Comparison of ENCODE assay signal across 8 cellular contexts in genomic region chr11:6635082-6635932, GRCh38. TPM values are rescaled to one million over a fixed set of nuclear protein-coding genes. Genes with fewer than 3 reads are reported as not detected.
A peak's percentile ranks its signal among the peaks of the same experiment; 100 is the strongest.
DNase-seq lines count a peak whose midpoint lies in the region; ATAC-seq and TF ChIP-seq lines count a peak whose summit lies in the region.

No MANE protein-coding gene starts in this region.

- H3K27me3 Mint-ChIP-seq in CD8-positive, alpha-beta memory T cell, result peaks cover 0 to 2% of the 10 kb centered on the region in 2 donors

- H3K27me3 ChIP-seq in neutrophil, result no peaks in the 10 kb centered on the region
- no peaks in the 10 kb centered on the region for H3K27me3 ChIP-seq in CD8-positive, alpha-beta memory T cell (ENCODE audit: insufficient read depth, low read length, poor library complexity, severe bottlenecking)

- H3K4me1 ChIP-seq in neutrophil (ENCODE audit: control insufficient read depth in 1 of 2, insufficient read depth in 1 of 2, low read depth in 1 of 2, low read length in 1 of 2), result peaks cover 17% of the 10 kb centered on the region in 2 experiments
- no peaks in the 10 kb centered on the region for H3K4me1 ChIP-seq in CD8-positive, alpha-beta memory T cell (ENCODE audit: insufficient read depth, low read length)

- H3K27ac ChIP-seq in neutrophil, result peak overlapping the region; percentile 84
- no peak overlapping the region for H3K27ac ChIP-seq in CD8-positive, alpha-beta memory T cell (ENCODE audit: low read depth, low read length)

- H3K4me3 Mint-ChIP-seq in CD8-positive, alpha-beta memory T cell, result no peak overlapping the region

- ATAC-seq in GM18873 (IDR thresholded peaks at IDR 0.05; ENCODE audit: low FRiP score, unreplicated experiment), result no peak

- H3K9me3 Mint-ChIP-seq in CD8-positive, alpha-beta memory T cell, result no peaks in the 10 kb centered on the region

- no peak for TF ChIP-seq CTCF in neutrophil (IDR thresholded peaks at IDR 0.05)

- no peaks in the 10 kb centered on the region for H3K4me1 Mint-ChIP-seq in CD8-positive, alpha-beta memory T cell

- CTCF ChIA-PET in CD8-positive, alpha-beta memory T cell (lab: Charles Lee), result interaction anchor here (1.0 to 1.7 kb wide), 2 partner anchors 12 kb away, joined by 3 to 4 read pairs; no protein-coding TSS in a partner anchor

- H3K27ac Mint-ChIP-seq in CD8-positive, alpha-beta memory T cell, result no peak overlapping the region

- peaks cover 0 to 21% (median 0%) of the 10 kb centered on the region in 3 donors for H3K36me3 Mint-ChIP-seq in CD8-positive, alpha-beta memory T cell

- no peaks in the 10 kb centered on the region for H3K9me3 ChIP-seq in neutrophil
- no peaks in the 10 kb centered on the region for H3K9me3 ChIP-seq in CD8-positive, alpha-beta memory T cell (ENCODE audit: low read length)

- H3K4me3 ChIP-seq in neutrophil (ENCODE audit: low read depth in 1 of 2, low read length in 1 of 2), result peak overlapping the region in 1 of 2 experiments; percentile 6
- H3K4me3 ChIP-seq in CD8-positive, alpha-beta memory T cell (ENCODE audit: low read length), result no peak overlapping the region

- no peaks in the 10 kb centered on the region for H3K36me3 ChIP-seq in neutrophil
- H3K36me3 ChIP-seq in CD8-positive, alpha-beta memory T cell (ENCODE audit: insufficient read depth, low read length), result no peaks in the 10 kb centered on the region

- DNase-seq in COLO829 (ENCODE audit: low spot score) (peak; percentile 70), RKO (ENCODE audit: low spot score) (peak; percentile 39), foreskin melanocyte (peak; percentile 79), amniotic stem cell (lab: John Stamatoyannopoulos, UW) (no peak), NCI-H345 treated with DMSO at 0.1 percent for 48 hours (lab: John Stamatoyannopoulos, UW; ENCODE audit: unreplicated experiment) (no peak)
- DNase-seq in CD8-positive, alpha-beta memory T cell, result no peak

- POLR2A ChIA-PET in CD8-positive, alpha-beta memory T cell (lab: Charles Lee), result no interaction called here

RNA-seq across cellular contexts. Expression of gene TPP1, which starts 16.1 kb away (rescaled TPM):
- total RNA-seq in CD8-positive, alpha-beta memory T cell, result 10 to 100 TPM; 57.2 to 61.6 TPM
- polyA plus RNA-seq in CD8-positive, alpha-beta memory T cell, result 165 TPM

RNA-seq across cellular contexts. Expression of gene DCHS1, which starts 20.3 kb away (rescaled TPM):
- total RNA-seq in CD8-positive, alpha-beta memory T cell, result under 1 TPM; 0.89 to 0.96 TPM
- 1.5 TPM for polyA plus RNA-seq in CD8-positive, alpha-beta memory T cell

RNA-seq across cellular contexts. Expression of gene TAF10, which starts 23.3 kb away (rescaled TPM):
- 100 to 1,000 TPM; 173 to 175 TPM for total RNA-seq in CD8-positive, alpha-beta memory T cell
- polyA plus RNA-seq in CD8-positive, alpha-beta memory T cell, result 336 TPM

RNA-seq across cellular contexts. Expression of gene ILK, which starts 31.7 kb away (rescaled TPM):
- 10 to 100 TPM; 90.1 to 92.6 TPM for total RNA-seq in CD8-positive, alpha-beta memory T cell
- 111 TPM for polyA plus RNA-seq in CD8-positive, alpha-beta memory T cell

RNA-seq across cellular contexts. Expression of gene RRP8, which starts 31.9 kb away (rescaled TPM):
- 10 to 100 TPM; 42.0 to 44.7 TPM for total RNA-seq in CD8-positive, alpha-beta memory T cell
- 21.1 TPM for polyA plus RNA-seq in CD8-positive, alpha-beta memory T cell

Comparison
In these comparisons a context has a peak if more than half of its experiments do, and no peak if none do; other contexts are left out.
1. DNase-seq: peak in COLO829 (single experiment), RKO (single experiment) and foreskin melanocyte (single experiment); none in CD8-positive, alpha-beta memory T cell (0 of 5), amniotic stem cell (single experiment) and NCI-H345 treated with DMSO at 0.1 percent for 48 hours (single experiment).